In genomic region chr3:163382183-163382582, GRCh38 we compare ENCODE assay signal across 4 cellular contexts.
"Had no signal": no experiment of that assay in that cellular context is flagged by ENCODE, and none has a peak within 500 bp of the region (broad histone marks: within the 10 kb centered on the region; RNA-seq: fewer than 3 reads in every experiment).

No MANE protein-coding gene starts in this region.

- DNase-seq: IMR-90, KBM-7 had no signal

- H3K27ac ChIP-seq: HL-60 had no signal

- H3K4me3 ChIP-seq: K562 had no signal
